Comparison of ENCODE assay signal across 26 cellular contexts in the genomic region with DNA sequence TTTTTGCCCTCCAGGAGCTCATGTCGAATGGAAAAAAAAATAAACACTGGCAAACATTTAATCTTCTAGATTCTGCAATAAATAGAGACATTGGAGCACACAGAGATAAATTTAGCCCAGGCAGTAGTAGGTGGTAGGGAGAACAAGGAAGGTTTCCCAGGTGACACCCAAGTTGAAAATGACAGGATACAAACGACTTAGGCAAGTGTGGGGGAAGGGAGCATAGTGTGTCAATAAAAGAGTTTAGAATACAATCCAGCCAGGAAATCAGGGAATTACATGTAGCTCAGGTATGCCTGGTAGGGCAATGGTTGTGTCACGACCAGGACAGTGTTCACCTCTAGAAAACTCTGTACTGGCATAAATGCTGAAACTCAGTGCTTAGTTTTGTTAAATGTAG.
A peak's percentile ranks its signal among the peaks of the same experiment; 100 is the strongest.
DNase-seq lines count a peak whose midpoint lies in the region; ATAC-seq, FAIRE-seq and TF ChIP-seq lines count a peak whose summit lies in the region.
"Had no signal": no experiment of that assay in that cellular context is flagged by ENCODE, and none has a peak within 500 bp of the region (broad histone marks: within the 10 kb centered on the region; RNA-seq: fewer than 3 reads in every experiment).

No MANE protein-coding gene starts in this region.

- H3K9me3 ChIP-seq in PC-9 (ENCODE audit: insufficient read depth, low read depth) (no peaks in the 10 kb centered on the region), H9 (ENCODE audit: control insufficient read depth, low read depth, low read length) (no peaks in the 10 kb centered on the region)
- H3K9me3 ChIP-seq: thyroid gland had no signal

- H3F3A ChIP-seq in PC-9 (ENCODE audit: insufficient read depth, low read depth), result no peaks in the 10 kb centered on the region

- H3K79me2 ChIP-seq in PC-9 (ENCODE audit: low read depth) (no peaks in the 10 kb centered on the region), H9 (ENCODE audit: insufficient read depth, low read length) (no peaks in the 10 kb centered on the region)

- WGBS in H9 (ENCODE audit: extremely low coverage, insufficient read length, low lambda C conversion rate), result no CpG with 5 or more reads among the region's 3 CpGs

- H3K36me3 Mint-ChIP-seq in H9 (ENCODE audit: insufficient read depth in 1 of 3, low read depth in 3 of 3), result no peaks in the 10 kb centered on the region
- H3K36me3 Mint-ChIP-seq: activated naive CD8-positive, alpha-beta T cell treated with anti-CD3 and anti-CD28 coated beads, Interleukin-2, amount 10 ng/mL, durations not matched to agents 7 days and 5 days had no signal

- no peaks in the 10 kb centered on the region for H3K9me2 ChIP-seq in PC-9 (ENCODE audit: insufficient read depth)

- no peak overlapping the region for H4K91ac ChIP-seq in H9 (ENCODE audit: insufficient read length, low read depth, low read length)

- H4K8ac ChIP-seq in H9 (replicated peaks; ENCODE audit: insufficient read length, low read depth, low read length), result no peak overlapping the region

- POLR2A ChIA-PET in PC-9 (lab: Charles Lee; ENCODE audit: unreplicated experiment), result no interaction called here

- no peak overlapping the region for H2BK5ac ChIP-seq in H9 (ENCODE audit: insufficient read length, low read length)

- peak; percentile 99 for FAIRE-seq in islet of Langerhans (lab: Jason Lieb, UNC)
- FAIRE-seq: keratinocyte had no signal

- H2BK12ac ChIP-seq in H9 (ENCODE audit: insufficient read length, low read depth, low read length), result no peak overlapping the region

- peaks cover 14 to 16% of the 10 kb centered on the region in 2 experiments for H3K4me1 Mint-ChIP-seq in H9
- H3K4me1 Mint-ChIP-seq: activated B cell treated with CpG ODN at 0.5 μM for 24 hours; activated naive CD8-positive, alpha-beta T cell treated with anti-CD3 and anti-CD28 coated beads, Interleukin-2, amount 10 ng/mL, durations not matched to agents 7 days and 5 days had no signal

- no peak overlapping the region for H3K4me3 ChIP-seq in PC-9
- H3K4me3 ChIP-seq: lung, spleen, thyroid gland had no signal

- TF ChIP-seq CTCF in PC-9 (conservative IDR thresholded peaks at IDR 0.05) (no peak), H9 (conservative IDR thresholded peaks at IDR 0.05) (no peak)

- H2BK15ac ChIP-seq in H9 (ENCODE audit: low read depth, low read length), result no peak overlapping the region

- H3K18ac ChIP-seq in H9 (ENCODE audit: insufficient read length, low read depth, low read length), result no peak overlapping the region

- no peak overlapping the region for H3K14ac ChIP-seq in H9 (ENCODE audit: insufficient read depth, low read length)

- no peak overlapping the region for H2AK5ac ChIP-seq in H9 (ENCODE audit: insufficient read length, low read length)

- H3K27me3 ChIP-seq in PC-9 (ENCODE audit: insufficient read depth, low read depth) (no peaks in the 10 kb centered on the region), H9 (ENCODE audit: insufficient read depth, low read length) (no peaks in the 10 kb centered on the region)
- H3K27me3 ChIP-seq: foreskin keratinocyte, spleen, thyroid gland had no signal

- no peak overlapping the region for H3K9ac ChIP-seq in H9 (ENCODE audit: extremely low read depth, insufficient read length, low read length)

- H4K5ac ChIP-seq in H9 (ENCODE audit: insufficient read length, low read depth, low read length), result no peak overlapping the region

- no peak overlapping the region for H3K56ac ChIP-seq in H9 (ENCODE audit: insufficient read length, low read depth, low read length)

- ATAC-seq in HG02763 (IDR thresholded peaks at IDR 0.05; ENCODE audit: unreplicated experiment), result no peak
- no peak for ATAC-seq in HG02571 (IDR thresholded peaks at IDR 0.05; ENCODE audit: unreplicated experiment)
- ATAC-seq: foreskin keratinocyte; stimulated activated naive CD8-positive, alpha-beta T cell treated with anti-CD3 and anti-CD28 coated beads, Interleukin-15, Interleukin-2, amounts not matched to agents 100 U/mL and 50 U/mL, for 24 hours had no signal

- intact Hi-C loops in PC-9 (cut with micrococcal nuclease; ENCODE audit: unreplicated experiment), result no loop called here

- H3K9me3 Mint-ChIP-seq in H9, result 0 out of 5 replicates have a peak, but pooled peaks cover 0 to 2% of the 10 kb centered on the region in 2 experiments
- H3K9me3 Mint-ChIP-seq: activated B cell treated with CpG ODN at 0.5 μM for 24 hours had no signal

- H2AFZ ChIP-seq in PC-9 (no peak overlapping the region), H9 (ENCODE audit: low read length) (no peak overlapping the region)

- in situ Hi-C loops in Caki2 (cut with HindIII; ENCODE audit: low pct_unique_long_range_greater_than_20kb, low sequenced_read_pairs), result no loop called here

- H3T11ph ChIP-seq in H9 (ENCODE audit: low read length), result no peak overlapping the region

- no peak overlapping the region for H2BK20ac ChIP-seq in H9 (ENCODE audit: low read depth, low read length, poor library complexity, severe bottlenecking)

- no peak overlapping the region for H3K4ac ChIP-seq in H9 (ENCODE audit: low read depth, low read length)

- peak overlapping the region; percentile 13; the same call in 1 of the 2 replicates for H3K4me2 ChIP-seq in PC-9
- no peak overlapping the region for H3K4me2 ChIP-seq in H9 (ENCODE audit: insufficient read depth, insufficient read length, low read length)

- H3K23me2 ChIP-seq in H9 (ENCODE audit: insufficient read length, low read depth, low read length, poor library complexity, severe bottlenecking), result no peaks in the 10 kb centered on the region

- no peak overlapping the region for H3K23ac ChIP-seq in H9 (ENCODE audit: insufficient read length, low read depth, low read length)

- CTCF ChIA-PET in PC-9 (lab: Charles Lee), result no interaction called here

- H4K20me1 ChIP-seq in PC-9 (ENCODE audit: insufficient read depth), result no peaks in the 10 kb centered on the region
- H4K20me1 ChIP-seq in H9 (ENCODE audit: control insufficient read depth, insufficient read depth, insufficient read length), result no peaks in the 10 kb centered on the region

- H3K27me3 Mint-ChIP-seq in H9 (ENCODE audit: low read depth), result no peaks in the 10 kb centered on the region
- H3K27me3 Mint-ChIP-seq: activated B cell treated with CpG ODN at 0.5 μM for 24 hours; activated naive CD8-positive, alpha-beta T cell treated with anti-CD3 and anti-CD28 coated beads, Interleukin-2, amount 10 ng/mL, durations not matched to agents 7 days and 5 days had no signal

- H3K36me3 ChIP-seq in PC-9 (ENCODE audit: low read depth), result no peaks in the 10 kb centered on the region
- H3K36me3 ChIP-seq: spleen, thyroid gland had no signal

- BruUV-seq in PC-9 (replicated peaks; lab: Mats Ljungman, UMichigan), result no TSS peak

- no peak overlapping the region for H3K27ac ChIP-seq in PC-9
- H3K27ac ChIP-seq in H9 (ENCODE audit: insufficient read length, low read depth, low read length), result no peak overlapping the region
- H3K27ac ChIP-seq: C4-2B, foreskin keratinocyte, HL-60, spleen, thyroid gland had no signal

- no peak overlapping the region; a peak in 1 of 7 replicates for H3K27ac Mint-ChIP-seq in H9
- H3K27ac Mint-ChIP-seq: activated B cell treated with CpG ODN at 0.5 μM for 24 hours; activated naive CD8-positive, alpha-beta T cell treated with anti-CD3 and anti-CD28 coated beads, Interleukin-2, amount 10 ng/mL, durations not matched to agents 7 days and 5 days had no signal

- H3K4me1 ChIP-seq in PC-9 (replicated peaks; ENCODE audit: insufficient read depth) (peaks cover 13% of the 10 kb centered on the region; the same call in 1 of the 2 replicates), H9 (ENCODE audit: insufficient read depth, low read length) (no peaks in the 10 kb centered on the region)
- H3K4me1 ChIP-seq: foreskin keratinocyte, spleen, thyroid gland had no signal

- DNase-seq in Caki2 (ENCODE audit: low read depth) (peak; percentile 89), HuH-7 (ENCODE audit: low spot score) (peak; percentile 4), PC-9 (peak; percentile 2 to 35), NCI-H2171 treated with DMSO at 0.1 percent for 48 hours (lab: John Stamatoyannopoulos, UW) (no peak), H9 (no peak)
- DNase-seq: activated B cell treated with CpG ODN at 0.5 μM for 24 hours; activated CD4-positive, alpha-beta T cell treated with anti-CD3 and anti-CD28 coated beads, Interleukin-2, amount 50 U/mL, for 4 hours; activated CD8-positive, alpha-beta memory T cell treated with anti-CD3 and anti-CD28 coated beads, Interleukin-2, amount 50 U/mL, for 48 hours; activated naive CD8-positive, alpha-beta T cell treated with anti-CD3 and anti-CD28 coated beads, Interleukin-2, amount 10 ng/mL, durations not matched to agents 7 days and 5 days; cerebellar nuclear complex; DMS 273 treated with DMSO at 0.1 percent for 48 hours; foreskin keratinocyte; GF-D8; NCI-H1694; spleen; stimulated activated CD4-positive, alpha-beta T cell treated with anti-CD3 and anti-CD28 coated beads, Interleukin-4, amount 100 ng/mL, for 1 hour; stimulated activated naive CD8-positive, alpha-beta T cell treated with anti-CD3 and anti-CD28 coated beads, Interleukin-15, Interleukin-2, amounts not matched to agents 100 U/mL and 50 U/mL, for 24 hours; T1000; thyroid gland had no signal

- no peak overlapping the region for H2BK120ac ChIP-seq in H9 (ENCODE audit: low read depth, low read length, poor library complexity, severe bottlenecking)

- H3K79me1 ChIP-seq in H9 (ENCODE audit: insufficient read depth, low read depth, low read length, poor library complexity, severe bottlenecking), result no peaks in the 10 kb centered on the region

- no peak overlapping the region for H3K4me3 Mint-ChIP-seq in H9
- H3K4me3 Mint-ChIP-seq: activated B cell treated with CpG ODN at 0.5 μM for 24 hours; activated naive CD8-positive, alpha-beta T cell treated with anti-CD3 and anti-CD28 coated beads, Interleukin-2, amount 10 ng/mL, durations not matched to agents 7 days and 5 days had no signal

Comparison
In these comparisons a context has a peak if more than half of its experiments do, and no peak if none do; other contexts are left out.
1. DNase-seq: peak in Caki2 (single experiment), HuH-7 (single experiment) and PC-9 (2 of 2); none in NCI-H2171 treated with DMSO at 0.1 percent for 48 hours (single experiment) and H9 (single experiment).